ENCODE assay signal across 7 cellular contexts in genomic region chr22:36455571-36456458, GRCh38. TPM values are rescaled to one million over a fixed set of nuclear protein-coding genes. Genes with fewer than 3 reads are reported as not detected.
DNase-seq lines count a peak whose midpoint lies in the region; ATAC-seq and TF ChIP-seq lines count a peak whose summit lies in the region.

No MANE protein-coding gene starts in this region.

- ATAC-seq in T-cell (replicated peaks in 1 of 4) = no peak
- ATAC-seq in stimulated activated effector memory CD8-positive, alpha-beta T cell treated with anti-CD3 and anti-CD28 coated beads, Interleukin-12 subunit alpha, Interleukin-12 subunit beta, amount 100 ng/mL, for 72 hours = no peak

- H3K27me3 ChIP-seq in H7 (ENCODE audit: control insufficient read depth, insufficient read depth, low read length) (peaks cover 1% of the 10 kb centered on the region; the same call in 1 of the 2 replicates), hepatocyte (no peaks in the 10 kb centered on the region)

- 78% methylated on average over 21 of the region's 21 CpGs for WGBS in hepatocyte (ENCODE audit: low lambda C conversion rate, missing lambda C conversion rate)

- peak overlapping the region; percentile 94 for H3K27ac ChIP-seq in hepatocyte

- H3K9me3 Mint-ChIP-seq in T-cell = no peaks in the 10 kb centered on the region
- no peaks in the 10 kb centered on the region for H3K9me3 Mint-ChIP-seq in stimulated activated effector memory CD8-positive, alpha-beta T cell treated with anti-CD3 and anti-CD28 coated beads, Interleukin-12 subunit alpha, Interleukin-12 subunit beta, amount 100 ng/mL, for 72 hours

- H3K36me3 ChIP-seq in H7 (replicated peaks; ENCODE audit: control insufficient read depth, insufficient read depth, low read length) = no peaks in the 10 kb centered on the region
- no peaks in the 10 kb centered on the region for H3K36me3 ChIP-seq in hepatocyte (replicated peaks; ENCODE audit: insufficient read depth, low read depth)

- peak overlapping the region; percentile 42 to 46 (median 46) for H3K4me3 Mint-ChIP-seq in T-cell
- H3K4me3 Mint-ChIP-seq in stimulated activated effector memory CD8-positive, alpha-beta T cell treated with anti-CD3 and anti-CD28 coated beads, Interleukin-12 subunit alpha, Interleukin-12 subunit beta, amount 100 ng/mL, for 72 hours = peak overlapping the region; percentile 56

- H3K4me1 ChIP-seq in hepatocyte (ENCODE audit: insufficient read depth) = peaks cover 21% of the 10 kb centered on the region

- no peaks in the 10 kb centered on the region for H3K9me2 ChIP-seq in hepatocyte (replicated peaks; ENCODE audit: insufficient read depth)

- H3K4me2 ChIP-seq in hepatocyte = peak overlapping the region; percentile 82

- no peak overlapping the region for H2AFZ ChIP-seq in hepatocyte

- H3K27ac Mint-ChIP-seq in T-cell = peak overlapping the region; percentile 71 to 85
- peak overlapping the region; percentile 48 for H3K27ac Mint-ChIP-seq in stimulated activated effector memory CD8-positive, alpha-beta T cell treated with anti-CD3 and anti-CD28 coated beads, Interleukin-12 subunit alpha, Interleukin-12 subunit beta, amount 100 ng/mL, for 72 hours

- H3K4me1 Mint-ChIP-seq in T-cell = peaks cover 43 to 46% (median 45%) of the 10 kb centered on the region in 3 donors
- peaks cover 38% of the 10 kb centered on the region for H3K4me1 Mint-ChIP-seq in stimulated activated effector memory CD8-positive, alpha-beta T cell treated with anti-CD3 and anti-CD28 coated beads, Interleukin-12 subunit alpha, Interleukin-12 subunit beta, amount 100 ng/mL, for 72 hours

- DNase-seq in H7 (no peak), T-cell (no peak), hepatocyte (ENCODE audit: low spot score) (peak; percentile 27), GM13976 (ENCODE audit: low spot score) (no peak), GM13977 (ENCODE audit: low spot score) (no peak), OCI-M2 (lab: John Stamatoyannopoulos, UW; ENCODE audit: unreplicated experiment) (no peak)
- no peak for DNase-seq in stimulated activated effector memory CD8-positive, alpha-beta T cell treated with anti-CD3 and anti-CD28 coated beads, Interleukin-12 subunit alpha, Interleukin-12 subunit beta, amount 100 ng/mL, for 72 hours (ENCODE audit: low spot score in 2 of 2)

- H3K27me3 Mint-ChIP-seq in T-cell = no peaks in the 10 kb centered on the region

- no peaks in the 10 kb centered on the region for H4K20me1 ChIP-seq in hepatocyte (ENCODE audit: insufficient read depth, poor library complexity, severe bottlenecking)

- POLR2A ChIA-PET in T-cell (lab: Charles Lee) = no interaction called here

- TF ChIP-seq CTCF in hepatocyte (IDR thresholded peaks at IDR 0.05; ENCODE audit: poor library complexity) (no peak), GM13976 (IDR thresholded peaks at IDR 0.05; ENCODE audit: borderline replicate concordance, control extremely low read depth, extremely low read depth, insufficient read depth, missing control alignments) (no peak), GM13977 (IDR thresholded peaks at IDR 0.05; ENCODE audit: extremely low read depth, insufficient read depth, missing control alignments) (no peak)

- no peaks in the 10 kb centered on the region for H3K9me3 ChIP-seq in hepatocyte (ENCODE audit: low read depth)

- H3K4me3 ChIP-seq in H7 (ENCODE audit: insufficient read depth, low read depth, low read length) (peak overlapping the region; percentile 38), hepatocyte (no peak overlapping the region)

- H3K79me2 ChIP-seq in hepatocyte = no peaks in the 10 kb centered on the region

- CTCF ChIA-PET in T-cell (lab: Charles Lee) = interaction anchor here in 1 of 2 donors (0.6 to 1.0 kb wide), 2 partner anchors 19 to 91 kb away, joined by 3 to 6 read pairs; no protein-coding TSS in a partner anchor

- in situ Hi-C loops in GM13976 (cut with MboI; ENCODE audit: low sequenced_read_pairs, unreplicated experiment) = no loop called here
- in situ Hi-C loops in GM13977 (cut with MboI; ENCODE audit: low pct_unique_long_range_greater_than_20kb, low sequenced_read_pairs, unreplicated experiment) = no loop called here

- H3K36me3 Mint-ChIP-seq in T-cell = no peaks in the 10 kb centered on the region
- H3K36me3 Mint-ChIP-seq in stimulated activated effector memory CD8-positive, alpha-beta T cell treated with anti-CD3 and anti-CD28 coated beads, Interleukin-12 subunit alpha, Interleukin-12 subunit beta, amount 100 ng/mL, for 72 hours = peaks cover 8% of the 10 kb centered on the region

RNA-seq across cellular contexts. Expression of gene TXN2, which starts 25.6 kb away (rescaled TPM):
- total RNA-seq in H7 (2014; rRNA removed; shearing (Covaris generic)) = 22.4 and 29.8 TPM in 2 replicates
- total RNA-seq in T-cell (10 to 100 TPM; 36.9 to 47.6 (median 45.4) TPM), hepatocyte (42.6 and 52.9 TPM in 2 replicates)
- 129 and 131 TPM in 2 replicates for polyA plus RNA-seq in hepatocyte

RNA-seq across cellular contexts. Expression of gene FOXRED2, which starts 51.0 kb away (rescaled TPM):
- 12.5 and 18.3 TPM in 2 replicates for total RNA-seq in H7 (2014; rRNA removed; shearing (Covaris generic))
- 1 to 10 TPM; 1.7 to 5.0 (median 3.2) TPM for total RNA-seq in T-cell
- total RNA-seq in hepatocyte = 4.9 and 8.5 TPM in 2 replicates
- 7.7 and 9.7 TPM in 2 replicates for polyA plus RNA-seq in hepatocyte
